ENCODE assay signal across 13 cellular contexts in genomic region chr18:35939166-35939565, GRCh38.
DNase-seq lines count a peak whose midpoint lies in the region; ATAC-seq and TF ChIP-seq lines count a peak whose summit lies in the region.
"Had no signal": no experiment of that assay in that cellular context is flagged by ENCODE, and none has a peak within 500 bp of the region (broad histone marks: within the 10 kb centered on the region; RNA-seq: fewer than 3 reads in every experiment).

No MANE protein-coding gene starts in this region.

- TF ChIP-seq POLR2A in thyroid gland (IDR thresholded peaks at IDR 0.05): no peak

- H3K4me1 ChIP-seq in iPS DF 6.9 (ENCODE audit: control insufficient read depth, insufficient read depth, low read length) (0 out of 2 replicates have a peak, but pooled peaks cover 3% of the 10 kb centered on the region), thyroid gland (no peaks in the 10 kb centered on the region)
- H3K4me1 ChIP-seq: uterus had no signal

- no peak overlapping the region for H3K4me3 ChIP-seq in iPS DF 6.9 (ENCODE audit: low read length)
- no peak overlapping the region for H3K4me3 ChIP-seq in thyroid gland (replicated peaks in 1 of 3)
- H3K4me3 ChIP-seq: prostate gland, uterus had no signal

- no CpG with 5 or more reads among the region's 4 CpGs for WGBS in iPS DF 6.9 (ENCODE audit: insufficient coverage, insufficient read length)
- 31 to 36% methylated on average over 4 of the region's 4 CpGs for WGBS in thyroid gland, 2 donors

- peaks cover 4% of the 10 kb centered on the region for H3K9me3 Mint-ChIP-seq in WTC11
- H3K9me3 Mint-ChIP-seq: activated T-helper 1 cell treated with anti-CD3 and anti-CD28 coated beads, Interleukin-12 subunit alpha, Interleukin-12 subunit beta, Interleukin-2, Interleukin-4 antibody, amounts not matched to agents 30 ng/mL and 10 ng/mL and 1 ng/mL, durations not matched to agents 14 hours and 24 hours and 36 hours had no signal

- DNase-seq in Ammon's horn (ENCODE audit: low spot score) (peak; percentile 7), GM13976 (ENCODE audit: low spot score) (no peak), WTC11 (ENCODE audit: low spot score) (peak; percentile 44), iPS DF 6.9 (ENCODE audit: low read depth, low spot score) (peak; percentile 54), ureter (ENCODE audit: low spot score) (no peak), thyroid gland (no peak), T1000 (lab: John Stamatoyannopoulos, UW) (no peak)
- DNase-seq: cerebellar nuclear complex, NCI-H345, uterus had no signal

- no peaks in the 10 kb centered on the region for H3K27me3 Mint-ChIP-seq in WTC11 (ENCODE audit: low read depth)

- H3K27ac Mint-ChIP-seq in WTC11: peak overlapping the region; percentile 19; the same call in 1 of the 2 replicates
- H3K27ac Mint-ChIP-seq: activated T-helper 1 cell treated with anti-CD3 and anti-CD28 coated beads, Interleukin-12 subunit alpha, Interleukin-12 subunit beta, Interleukin-2, Interleukin-4 antibody, amounts not matched to agents 30 ng/mL and 10 ng/mL and 1 ng/mL, durations not matched to agents 14 hours and 24 hours and 36 hours had no signal

- CTCF ChIA-PET in WTC11 (lab: Charles Lee): interaction anchor here (0.9 to 4.5 kb wide), 8 partner anchors 9 to 183 kb away, joined by 3 to 39 read pairs (median 6); no protein-coding TSS in a partner anchor

- no peaks in the 10 kb centered on the region; the same call in 1 of the 2 replicates for H3K9me3 ChIP-seq in iPS DF 6.9 (ENCODE audit: control insufficient read depth, insufficient read depth, low read length)
- no peaks in the 10 kb centered on the region for H3K9me3 ChIP-seq in thyroid gland
- H3K9me3 ChIP-seq: prostate gland, uterus had no signal

- H3K27me3 ChIP-seq in iPS DF 6.9 (ENCODE audit: control insufficient read depth, insufficient read depth, low read length) (no peaks in the 10 kb centered on the region), thyroid gland (no peaks in the 10 kb centered on the region)
- H3K27me3 ChIP-seq: uterus had no signal

- H3K27ac ChIP-seq in iPS DF 6.9 (ENCODE audit: low read length): no peak overlapping the region
- H3K27ac ChIP-seq in thyroid gland: no peak overlapping the region
- H3K27ac ChIP-seq: uterus had no signal

- H3K36me3 Mint-ChIP-seq in WTC11: peaks cover 49% of the 10 kb centered on the region

- H3K4me1 Mint-ChIP-seq in WTC11: peaks cover 27% of the 10 kb centered on the region

- H3K36me3 ChIP-seq in iPS DF 6.9 (ENCODE audit: control insufficient read depth, insufficient read depth, low read length): peaks cover 8% of the 10 kb centered on the region; the same call in 1 of the 2 replicates
- no peaks in the 10 kb centered on the region for H3K36me3 ChIP-seq in thyroid gland
- H3K36me3 ChIP-seq: prostate gland, uterus had no signal

- intact Hi-C loops in thyroid gland (cut with DNase I): no loop called here

- in situ Hi-C loops in GM13976 (cut with MboI; ENCODE audit: low sequenced_read_pairs, unreplicated experiment): no loop called here

- POLR2A ChIA-PET in WTC11 (lab: Charles Lee): no interaction called here

- H3K4me3 Mint-ChIP-seq in WTC11: no peak overlapping the region
- H3K4me3 Mint-ChIP-seq: activated T-helper 1 cell treated with anti-CD3 and anti-CD28 coated beads, Interleukin-12 subunit alpha, Interleukin-12 subunit beta, Interleukin-2, Interleukin-4 antibody, amounts not matched to agents 30 ng/mL and 10 ng/mL and 1 ng/mL, durations not matched to agents 14 hours and 24 hours and 36 hours had no signal

- ATAC-seq in WTC11 (peak; percentile 97), GM21360 (IDR thresholded peaks at IDR 0.05; ENCODE audit: unreplicated experiment) (no peak)

- TF ChIP-seq CTCF in GM13976 (IDR thresholded peaks at IDR 0.05; ENCODE audit: borderline replicate concordance, control extremely low read depth, extremely low read depth, insufficient read depth, missing control alignments) (peak; percentile 34), WTC11 (IDR thresholded peaks at IDR 0.05) (peak; percentile 33; the same call in 1 of the 2 replicates), thyroid gland (IDR thresholded peaks at IDR 0.05) (no peak)

TF ChIP-seq in WTC11, 78 proteins besides CTCF, POLR2A, EP300 and RAD21:
- TF ChIP-seq ZSCAN18 (CRISPR knock-in tag; IDR thresholded peaks at IDR 0.05) (no peak), IRF1 (CRISPR knock-in tag; IDR thresholded peaks at IDR 0.05) (no peak), ZMAT4 (CRISPR knock-in tag; IDR thresholded peaks at IDR 0.05) (no peak)

Comparison
In these comparisons a context has a peak if more than half of its experiments do, and no peak if none do; other contexts are left out.
1. DNase-seq: peak in Ammon's horn (single experiment), WTC11 (single experiment) and iPS DF 6.9 (single experiment); none in GM13976 (single experiment), ureter (single experiment), thyroid gland (0 of 2) and T1000 (single experiment).
2. CTCF ChIP-seq: peak in GM13976 (single experiment) and WTC11 (single experiment); none in thyroid gland (0 of 6).